In genomic region chr19:1266818-1267440, GRCh38 we compare ENCODE assay signal across 8 cellular contexts. TPM values are rescaled to one million over a fixed set of nuclear protein-coding genes. Genes with fewer than 3 reads are reported as not detected.
DNase-seq lines count a peak whose midpoint lies in the region; ATAC-seq, FAIRE-seq and TF ChIP-seq lines count a peak whose summit lies in the region.
"Had no signal": no experiment of that assay in that cellular context is flagged by ENCODE, and none has a peak within 500 bp of the region (broad histone marks: within the 10 kb centered on the region; RNA-seq: fewer than 3 reads in every experiment).

No MANE protein-coding gene starts in this region.

- ATAC-seq in HG02852 (IDR thresholded peaks at IDR 0.05; ENCODE audit: unreplicated experiment), result peak; percentile 20

- H3K4ac ChIP-seq in neuronal stem cell (ENCODE audit: low read length), result peak overlapping the region; percentile 17

- peak overlapping the region; percentile 84 for H2BK5ac ChIP-seq in neuronal stem cell (ENCODE audit: low read length)

- H3K18ac ChIP-seq in neuronal stem cell (ENCODE audit: low read length), result peak overlapping the region; percentile 100

- H3K9me3 ChIP-seq in OCI-LY3 (ENCODE audit: insufficient read depth, low read length), result no peaks in the 10 kb centered on the region
- H3K9me3 ChIP-seq in neuronal stem cell (replicated peaks in 1 of 2; ENCODE audit: control insufficient read depth in 2 of 2, insufficient read depth in 1 of 2, low read depth in 1 of 2, low read length in 2 of 2), result no peaks in the 10 kb centered on the region

- H2AK5ac ChIP-seq in neuronal stem cell (ENCODE audit: low read depth, low read length), result peak overlapping the region; percentile 99

- peak overlapping the region; percentile 78 for H3K4me3 ChIP-seq in OCI-LY3 (ENCODE audit: low read length)
- H3K4me3 ChIP-seq in foreskin fibroblast (ENCODE audit: low read depth in 1 of 2, low read length in 2 of 2), result peak overlapping the region; percentile 57 to 69
- H3K4me3 ChIP-seq in neuronal stem cell (ENCODE audit: low read length in 2 of 2), result peak overlapping the region; percentile 47 to 81

- H3K27me3 ChIP-seq in OCI-LY3 (ENCODE audit: low read depth, low read length) (peaks cover 15% of the 10 kb centered on the region), neuronal stem cell (ENCODE audit: control insufficient read depth in 3 of 3, insufficient read depth in 3 of 3, low read depth in 1 of 3, low read length in 3 of 3) (peaks cover 0 to 2% (median 0%) of the 10 kb centered on the region in 3 experiments)

- TF ChIP-seq CTCF in OCI-LY3 (IDR thresholded peaks at IDR 0.05; ENCODE audit: low read depth, low read length), result peak; percentile 93
- TF ChIP-seq CTCF in foreskin fibroblast (IDR thresholded peaks at IDR 0.05; ENCODE audit: low read depth, low read length), result peak; percentile 78

- H3K14ac ChIP-seq in neuronal stem cell (ENCODE audit: low read length), result peak overlapping the region; percentile 47

- peaks cover 16% of the 10 kb centered on the region for H4K20me1 ChIP-seq in OCI-LY3 (ENCODE audit: insufficient read depth, low read length)

- H4K91ac ChIP-seq in neuronal stem cell (ENCODE audit: low read depth, low read length, poor library complexity), result peak overlapping the region; percentile 94

- peak overlapping the region; percentile 99 for H3K23ac ChIP-seq in neuronal stem cell (ENCODE audit: low read depth, low read length, poor library complexity)

- H2AFZ ChIP-seq in OCI-LY3 (ENCODE audit: low read depth, low read length) (0 out of 2 replicates have a peak overlapping the region, but pooled peaks have one; percentile 4), neuronal stem cell (ENCODE audit: low read length) (peak overlapping the region; percentile 88)

- H3K27ac ChIP-seq in OCI-LY3 (ENCODE audit: low read length) (no peak overlapping the region), neuronal stem cell (replicated peaks; ENCODE audit: low read length) (peak overlapping the region; percentile 68)

- peak overlapping the region; percentile 73 for H2BK120ac ChIP-seq in neuronal stem cell (ENCODE audit: low read depth, low read length)

- TF ChIP-seq POLR2A in GM12891 (IDR thresholded peaks at IDR 0.05; ENCODE audit: low read depth, low read length), result no peak

- no peak overlapping the region for H4K8ac ChIP-seq in neuronal stem cell (ENCODE audit: low read depth, low read length)

- FAIRE-seq in GM12891 (lab: Jason Lieb, UNC), result no peak
- FAIRE-seq: islet of Langerhans had no signal

- no peak overlapping the region for H2BK12ac ChIP-seq in neuronal stem cell (ENCODE audit: low read length)

- H3K4me1 ChIP-seq in OCI-LY3 (ENCODE audit: low read length) (peaks cover 52% of the 10 kb centered on the region), neuronal stem cell (ENCODE audit: control insufficient read depth in 2 of 2, insufficient read depth in 1 of 2, low read depth in 1 of 2, low read length in 2 of 2) (peaks cover 56 to 70% of the 10 kb centered on the region in 2 donors)

- H3K4me2 ChIP-seq in OCI-LY3 (ENCODE audit: low read length) (peak overlapping the region; percentile 97), neuronal stem cell (ENCODE audit: insufficient read depth, low read length, poor library complexity, severe bottlenecking) (peak overlapping the region; percentile 90)

- DNase-seq in GM12891 (ENCODE audit: insufficient read length, low spot score) (no peak), foreskin fibroblast (peak in 1 of 2 donors; percentile 84), neuronal stem cell (ENCODE audit: low spot score) (no peak), NCI-H1048 (lab: John Stamatoyannopoulos, UW) (no peak)
- DNase-seq in activated effector memory CD4-positive, alpha-beta T cell treated with anti-CD3 and anti-CD28 coated beads, Interleukin-2, amount 50 U/mL, for 16 hours, result peak; percentile 93

- H3K9ac ChIP-seq in OCI-LY3 (ENCODE audit: low read length) (peak overlapping the region; percentile 57), neuronal stem cell (ENCODE audit: low read depth, low read length, poor library complexity) (peak overlapping the region; percentile 83)

- peaks cover 19% of the 10 kb centered on the region for H3K79me1 ChIP-seq in neuronal stem cell (ENCODE audit: low read depth, low read length)

- peak overlapping the region; percentile 96 for H2BK15ac ChIP-seq in neuronal stem cell (ENCODE audit: low read length)

- no CpG with 5 or more reads among the region's 73 CpGs for WGBS in neuronal stem cell (ENCODE audit: extremely low coverage in 2 of 2, insufficient read length in 2 of 2, insufficient replicate concordance in 1 of 2), 2 donors

- peaks cover 28% of the 10 kb centered on the region for H3K79me2 ChIP-seq in OCI-LY3 (ENCODE audit: low read length)

- peaks cover 22% of the 10 kb centered on the region for H3K36me3 ChIP-seq in OCI-LY3 (replicated peaks; ENCODE audit: low read depth, low read length)
- H3K36me3 ChIP-seq in neuronal stem cell (replicated peaks in 1 of 2; ENCODE audit: control insufficient read depth in 2 of 2, insufficient read depth in 2 of 2, low read length in 2 of 2), result peaks cover 14 to 24% of the 10 kb centered on the region in 2 donors

TF ChIP-seq in GM12891, 5 proteins besides CTCF, POLR2A, EP300 and RAD21:
- no peak for TF ChIP-seq POLR2AphosphoS5 (IDR thresholded peaks at IDR 0.05; ENCODE audit: low read depth, low read length)
- peak; percentile 38 for TF ChIP-seq PAX5 (IDR thresholded peaks at IDR 0.05; ENCODE audit: insufficient read depth, low read length, severe bottlenecking)

RNA-seq across cellular contexts. Expression of gene CIRBP, which starts 2.2 kb away (rescaled TPM):
- 297 TPM for polyA plus RNA-seq in GM12891 (2012; ENCODE audit: low read depth, missing spikeins)
- polyA plus RNA-seq in neuronal stem cell (2013, experiment 1 of 2), result 218 TPM
- 217 TPM for polyA plus RNA-seq in neuronal stem cell (2013, experiment 2 of 2)

RNA-seq across cellular contexts. Expression of gene FAM174C, which starts 8.4 kb away (rescaled TPM):
- polyA plus RNA-seq in GM12891 (2012; ENCODE audit: low read depth, missing spikeins), result 47.7 TPM
- 23.8 TPM for polyA plus RNA-seq in neuronal stem cell (2013, experiment 1 of 2)
- 24.1 TPM for polyA plus RNA-seq in neuronal stem cell (2013, experiment 2 of 2)

RNA-seq across cellular contexts. Expression of gene MIDN, which starts 18.5 kb away (rescaled TPM):
- polyA plus RNA-seq in GM12891 (2012; ENCODE audit: low read depth, missing spikeins), result 16.2 TPM
- polyA plus RNA-seq in neuronal stem cell (2013, experiment 1 of 2), result 98.3 TPM
- 99.9 TPM for polyA plus RNA-seq in neuronal stem cell (2013, experiment 2 of 2)

RNA-seq across cellular contexts. Expression of gene EFNA2, which starts 18.7 kb away (rescaled TPM):
- polyA plus RNA-seq in GM12891 (2012; ENCODE audit: low read depth, missing spikeins), result not detected
- polyA plus RNA-seq in neuronal stem cell (2013, experiment 1 of 2), result 41.4 TPM
- 40.6 TPM for polyA plus RNA-seq in neuronal stem cell (2013, experiment 2 of 2)

RNA-seq across cellular contexts. Expression of gene ATP5F1D, which starts 25.4 kb away (rescaled TPM):
- polyA plus RNA-seq in GM12891 (2012; ENCODE audit: low read depth, missing spikeins), result 209 TPM
- polyA plus RNA-seq in neuronal stem cell (2013, experiment 1 of 2), result 106 TPM
- 101 TPM for polyA plus RNA-seq in neuronal stem cell (2013, experiment 2 of 2)
